12 cellular contexts compared by ENCODE assay signal in the genomic region with DNA sequence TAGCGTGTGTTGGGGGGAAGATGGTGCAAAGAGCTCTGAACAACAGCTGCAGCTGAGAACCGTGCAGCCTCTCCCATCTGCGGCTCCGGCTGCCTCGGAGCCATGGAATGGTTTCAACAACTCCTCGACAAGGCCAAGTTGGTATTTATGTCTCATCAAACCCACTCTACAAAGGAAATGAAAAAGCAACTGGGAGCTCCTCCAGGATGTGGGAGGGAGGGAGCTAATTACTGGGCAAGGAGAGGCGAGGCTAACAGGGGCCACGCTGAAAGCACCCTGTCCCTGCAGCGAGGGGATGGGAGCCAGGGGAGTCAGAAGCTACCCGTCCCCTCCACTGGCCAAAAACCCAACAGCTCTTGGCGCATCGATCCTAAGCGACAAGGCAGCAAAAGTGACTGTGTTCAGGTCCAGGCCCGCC.
DNase-seq lines count a peak whose midpoint lies in the region; ATAC-seq and TF ChIP-seq lines count a peak whose summit lies in the region.
"Had no signal": no experiment of that assay in that cellular context is flagged by ENCODE, and none has a peak within 500 bp of the region (broad histone marks: within the 10 kb centered on the region; RNA-seq: fewer than 3 reads in every experiment).

No MANE protein-coding gene starts in this region.

- H3K36me3 Mint-ChIP-seq in activated naive CD4-positive, alpha-beta T cell treated with anti-CD3 and anti-CD28 coated beads for 36 hours (ENCODE audit: low read depth): peaks cover 3% of the 10 kb centered on the region
- peaks cover 13% of the 10 kb centered on the region for H3K36me3 Mint-ChIP-seq in stimulated activated memory B cell treated with anti-CD40 and anti-IgM and Interleukin-4, amounts not matched to agents 10 μg/mL and 1 μg/mL and 100 μg/mL, for 72 hours

- no peaks in the 10 kb centered on the region for H3K79me2 ChIP-seq in PC-3 (ENCODE audit: low read length)

- no peak overlapping the region for H3K9ac ChIP-seq in PC-3 (ENCODE audit: low read length)

- ATAC-seq in PC-3: peak; percentile 20; the same call in 1 of the 2 replicates
- no peak for ATAC-seq in GM21447 (IDR thresholded peaks at IDR 0.05; ENCODE audit: unreplicated experiment)
- no peak for ATAC-seq in stimulated activated memory B cell treated with anti-CD40 and anti-IgM and Interleukin-4, amounts not matched to agents 10 μg/mL and 1 μg/mL and 100 μg/mL, for 72 hours

- H3K4me1 ChIP-seq in PC-3 (ENCODE audit: insufficient read depth, low read length): peaks cover 17% of the 10 kb centered on the region
- H3K4me1 ChIP-seq: pancreas had no signal

- H3F3A ChIP-seq in PC-3 (ENCODE audit: low read length, unreplicated experiment): no peaks in the 10 kb centered on the region

- no peaks in the 10 kb centered on the region for H3K9me3 ChIP-seq in PC-3 (ENCODE audit: low read length)
- H3K9me3 ChIP-seq: pancreas had no signal

- no peak overlapping the region for H3K27ac Mint-ChIP-seq in activated naive CD4-positive, alpha-beta T cell treated with anti-CD3 and anti-CD28 coated beads for 36 hours
- H3K27ac Mint-ChIP-seq in stimulated activated memory B cell treated with anti-CD40 and anti-IgM and Interleukin-4, amounts not matched to agents 10 μg/mL and 1 μg/mL and 100 μg/mL, for 72 hours: no peak overlapping the region

- no peak overlapping the region for H3K4me3 Mint-ChIP-seq in activated naive CD4-positive, alpha-beta T cell treated with anti-CD3 and anti-CD28 coated beads for 36 hours
- no peak overlapping the region for H3K4me3 Mint-ChIP-seq in stimulated activated memory B cell treated with anti-CD40 and anti-IgM and Interleukin-4, amounts not matched to agents 10 μg/mL and 1 μg/mL and 100 μg/mL, for 72 hours

- H3K27ac ChIP-seq in PC-3 (ENCODE audit: low read length): no peak overlapping the region
- H3K27ac ChIP-seq: pancreas, WERI-Rb-1 had no signal

- POLR2A ChIA-PET in PC-3 (lab: Charles Lee; ENCODE audit: unreplicated experiment): no interaction called here

- H3K27me3 ChIP-seq in PC-3 (ENCODE audit: low read length): no peaks in the 10 kb centered on the region
- H3K27me3 ChIP-seq: pancreas had no signal

- no peaks in the 10 kb centered on the region for H3K9me3 Mint-ChIP-seq in activated naive CD4-positive, alpha-beta T cell treated with anti-CD3 and anti-CD28 coated beads for 36 hours
- no peaks in the 10 kb centered on the region for H3K9me3 Mint-ChIP-seq in stimulated activated memory B cell treated with anti-CD40 and anti-IgM and Interleukin-4, amounts not matched to agents 10 μg/mL and 1 μg/mL and 100 μg/mL, for 72 hours

- H3K4me1 Mint-ChIP-seq in activated naive CD4-positive, alpha-beta T cell treated with anti-CD3 and anti-CD28 coated beads for 36 hours (ENCODE audit: low read depth): no peaks in the 10 kb centered on the region
- no peaks in the 10 kb centered on the region for H3K4me1 Mint-ChIP-seq in stimulated activated memory B cell treated with anti-CD40 and anti-IgM and Interleukin-4, amounts not matched to agents 10 μg/mL and 1 μg/mL and 100 μg/mL, for 72 hours

- H3K4me3 ChIP-seq in PC-3 (ENCODE audit: low read length): no peak overlapping the region
- H3K4me3 ChIP-seq in fibroblast of the aortic adventitia (ENCODE audit: low read depth, low read length): no peak overlapping the region
- H3K4me3 ChIP-seq: pancreas had no signal

- H3K9me2 ChIP-seq in PC-3 (replicated peaks; ENCODE audit: low read length): no peaks in the 10 kb centered on the region

- H3K27me3 Mint-ChIP-seq in activated naive CD4-positive, alpha-beta T cell treated with anti-CD3 and anti-CD28 coated beads for 36 hours (ENCODE audit: low read depth): no peaks in the 10 kb centered on the region
- no peaks in the 10 kb centered on the region for H3K27me3 Mint-ChIP-seq in stimulated activated memory B cell treated with anti-CD40 and anti-IgM and Interleukin-4, amounts not matched to agents 10 μg/mL and 1 μg/mL and 100 μg/mL, for 72 hours

- intact Hi-C loops in PC-3 (cut with micrococcal nuclease) (no loop called here), posterior cingulate gyrus (cut with DNase I) (no loop called here)
- intact Hi-C loops in activated naive CD4-positive, alpha-beta T cell treated with anti-CD3 and anti-CD28 coated beads for 36 hours (cut with micrococcal nuclease): no loop called here

- no peaks in the 10 kb centered on the region for H4K20me1 ChIP-seq in PC-3 (ENCODE audit: low read length)

- H2AFZ ChIP-seq in PC-3 (ENCODE audit: low read length): no peak overlapping the region

- CTCF ChIA-PET in PC-3 (lab: Charles Lee): interaction anchor here (0.8 kb wide), 1 partner anchor 84 kb away, joined by 3 read pairs; no protein-coding TSS in a partner anchor
- CTCF ChIA-PET in activated naive CD4-positive, alpha-beta T cell treated with anti-CD3 and anti-CD28 coated beads for 36 hours (lab: Charles Lee): interaction anchor here (0.6 kb wide), 1 partner anchor 16 kb away, joined by 3 read pairs; no protein-coding TSS in a partner anchor

- DNase-seq in DMS79 (lab: John Stamatoyannopoulos, UW) (peak; percentile 13), PC-3 (no peak), fibroblast of the aortic adventitia (ENCODE audit: low read depth) (peak; percentile 64), posterior cingulate gyrus (peak in 9 of 10 donors; percentile 26 to 95 (median 71)), KG1 (lab: John Stamatoyannopoulos, UW) (no peak)
- no peak for DNase-seq in activated naive CD4-positive, alpha-beta T cell treated with anti-CD3 and anti-CD28 coated beads for 36 hours
- DNase-seq: activated effector memory CD4-positive, alpha-beta T cell treated with Interleukin-2 at 50 U/mL for 16 hours; NCI-H187; pancreas; WERI-Rb-1 had no signal

- H3K4me2 ChIP-seq in PC-3 (ENCODE audit: low read length): no peak overlapping the region

- peaks cover 17% of the 10 kb centered on the region; the same call in 1 of the 2 replicates for H3K36me3 ChIP-seq in PC-3 (ENCODE audit: low read depth, low read length)
- H3K36me3 ChIP-seq: pancreas had no signal

- TF ChIP-seq CTCF in PC-3 (conservative IDR thresholded peaks at IDR 0.05; ENCODE audit: low read depth, low read length) (no peak), fibroblast of the aortic adventitia (IDR thresholded peaks at IDR 0.05; ENCODE audit: insufficient read depth, low read length) (no peak)

- BruUV-seq in PC-3 (replicated peaks; lab: Mats Ljungman, UMichigan): no TSS peak

Comparison
In these comparisons a context has a peak if more than half of its experiments do, and no peak if none do; other contexts are left out.
1. DNase-seq: peak in DMS79 (single experiment), fibroblast of the aortic adventitia (single experiment) and posterior cingulate gyrus (9 of 10); none in PC-3 (single experiment), activated naive CD4-positive, alpha-beta T cell treated with anti-CD3 and anti-CD28 coated beads for 36 hours (single experiment) and KG1 (single experiment).